8 cellular contexts compared by ENCODE assay signal in the genomic region with DNA sequence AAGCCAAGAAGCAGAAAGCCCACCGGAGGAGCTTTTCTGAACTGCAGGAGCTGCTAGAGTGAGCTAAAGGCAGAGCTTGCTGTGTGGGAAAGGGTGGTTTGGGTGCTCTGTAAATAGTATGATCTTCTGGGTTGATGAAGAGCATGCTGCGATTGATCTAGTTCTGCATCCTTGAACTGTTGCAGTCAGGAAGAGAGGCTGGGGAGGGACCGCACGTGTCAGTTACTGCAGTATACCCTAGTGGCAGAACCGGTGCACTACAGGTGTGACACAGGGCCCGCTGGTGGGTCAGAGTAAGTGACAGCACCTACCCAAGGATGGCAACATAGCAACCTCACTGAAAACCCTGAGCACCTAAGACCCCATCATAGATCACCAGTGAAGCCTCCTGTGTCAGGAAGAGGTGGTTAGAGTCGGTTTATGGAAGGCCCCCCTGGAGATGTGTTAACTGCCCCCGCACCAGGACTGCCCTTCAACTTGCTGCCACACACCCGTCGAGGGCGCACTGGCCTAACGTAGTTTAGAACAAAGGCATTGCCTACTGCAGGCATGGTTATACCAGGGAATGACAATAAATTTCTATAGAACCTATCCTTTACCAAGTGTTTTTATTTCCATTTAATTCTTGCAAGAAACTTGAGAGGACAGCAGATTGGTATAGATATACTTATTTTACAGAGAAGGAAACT.
DNase-seq lines count a peak whose midpoint lies in the region; ATAC-seq, FAIRE-seq and TF ChIP-seq lines count a peak whose summit lies in the region.

No MANE protein-coding gene starts in this region.

- H3K4me2 ChIP-seq in H1 (ENCODE audit: insufficient read depth in 1 of 2, low read depth in 2 of 2, low read length in 2 of 2) = no peak overlapping the region; a peak in 1 of 4 replicates

- peak; percentile 80 for ATAC-seq in GM19023 (IDR thresholded peaks at IDR 0.05; ENCODE audit: unreplicated experiment)
- peak; percentile 66 to 70 for ATAC-seq in activated CD4-positive, CD25-positive, alpha-beta regulatory T cell treated with anti-CD3 and anti-CD28 coated beads, Interleukin-2, amount 50 U/mL, for 24 hours

- FAIRE-seq in H1 (lab: Jason Lieb, UNC) = peak; percentile 79

- no peak overlapping the region for H2BK20ac ChIP-seq in H1 (ENCODE audit: low read length)

- no peak overlapping the region for H2BK12ac ChIP-seq in H1 (ENCODE audit: low read depth, low read length)

- H3K4me1 ChIP-seq in H1 (replicated peaks in 1 of 4; ENCODE audit: control insufficient read depth in 3 of 4, insufficient read depth in 4 of 4, low read length in 3 of 4) = no peaks in the 10 kb centered on the region; a peak in 1 of 7 replicates

- H4K8ac ChIP-seq in H1 (ENCODE audit: extremely low read depth, insufficient read depth, low read length) = no peak overlapping the region

- H2BK15ac ChIP-seq in H1 (ENCODE audit: low read length) = no peak overlapping the region

- no peaks in the 10 kb centered on the region for H3K79me1 ChIP-seq in H1 (ENCODE audit: low read depth, low read length)

- CTCF ChIA-PET in AG04450 (lab: Charles Lee) = no interaction called here
- CTCF ChIA-PET in H1 (lab: Charles Lee; ENCODE audit: partially characterized antibody) = interaction anchor here (0.6 to 3.7 kb wide), 38 partner anchors 8 to 732 kb away, joined by 3 to 49 read pairs (median 4); a partner anchor contains a TSS

- H3K4me3 ChIP-seq in AG04450 (ENCODE audit: low read depth, low read length) (no peak overlapping the region), H1 (ENCODE audit: extremely low read depth in 1 of 4, insufficient read depth in 2 of 4, low read depth in 3 of 4, low read length in 4 of 4) (no peak overlapping the region)

- no peak overlapping the region for H2BK5ac ChIP-seq in H1 (ENCODE audit: low read depth, low read length)

- no peaks in the 10 kb centered on the region for H4K20me1 ChIP-seq in H1 (replicated peaks in 1 of 2; ENCODE audit: control insufficient read depth in 1 of 2, insufficient read depth in 2 of 2, low read length in 2 of 2)

- H3K56ac ChIP-seq in H1 (replicated peaks; ENCODE audit: insufficient read length, low read depth, low read length) = no peak overlapping the region

- no peak overlapping the region for H3K4ac ChIP-seq in H1 (replicated peaks; ENCODE audit: insufficient read length, low read depth, low read length)

- H4K91ac ChIP-seq in H1 (replicated peaks; ENCODE audit: insufficient read length, low read length) = no peak overlapping the region

- no peak overlapping the region for H3K18ac ChIP-seq in H1 (ENCODE audit: extremely low read depth, low read length)

- peaks cover 3% of the 10 kb centered on the region for H3K9me3 ChIP-seq in AG04450 (ENCODE audit: control insufficient read depth, insufficient read depth, low read length)
- no peaks in the 10 kb centered on the region for H3K9me3 ChIP-seq in H1 (ENCODE audit: insufficient read depth in 2 of 2, low read depth in 1 of 2, low read length in 1 of 2)

- no peak for TF ChIP-seq POLR2A in H1 (IDR thresholded peaks at IDR 0.05; ENCODE audit: control extremely low read depth in 1 of 2, low read depth in 2 of 2, low read length in 2 of 2)

- no peak overlapping the region for H2AK5ac ChIP-seq in H1 (ENCODE audit: low read depth, low read length)

- H3K27me3 ChIP-seq in AG04450 (ENCODE audit: control insufficient read depth, insufficient read depth, low read length) (no peaks in the 10 kb centered on the region), H1 (replicated peaks in 1 of 4; ENCODE audit: control insufficient read depth in 3 of 4, extremely low read depth in 1 of 4, insufficient read depth in 3 of 4, low read length in 3 of 4) (no peaks in the 10 kb centered on the region)

- no peaks in the 10 kb centered on the region; the same call in 1 of the 2 replicates for H3K23me2 ChIP-seq in H1 (ENCODE audit: low read depth, low read length)

- no peak overlapping the region for H3K23ac ChIP-seq in H1 (ENCODE audit: insufficient read length)

- peak; percentile 55 to 58; a peak in 3 of 4 replicates for TF ChIP-seq RAD21 in H1 (IDR thresholded peaks at IDR 0.05 in 1 of 2, conservative IDR thresholded peaks at IDR 0.05 in 1 of 2; ENCODE audit: low read depth in 2 of 2, low read length in 2 of 2)

- no peaks in the 10 kb centered on the region for H3K36me3 ChIP-seq in H1 (ENCODE audit: control insufficient read depth in 2 of 4, insufficient read depth in 4 of 4, low read length in 3 of 4)

- peak overlapping the region; percentile 92 for H2AFZ ChIP-seq in H1 (ENCODE audit: low read length)

- H3K27ac ChIP-seq in AG04450 (ENCODE audit: low read depth, low read length) (no peak overlapping the region), H1 (ENCODE audit: low read depth, low read length) (no peak overlapping the region)

- 49% methylated on average over 12 of the region's 12 CpGs; no CpG with 5 or more reads in 1 of the 2 experiments for WGBS in H1 (ENCODE audit: extremely low coverage in 1 of 2, insufficient coverage in 1 of 2, insufficient read length in 1 of 2, insufficient replicate concordance in 2 of 2, low coverage in 1 of 2, low lambda C conversion rate in 2 of 2, missing lambda C conversion rate in 1 of 2), 2 experiments

- TF ChIP-seq EP300 in H1 (IDR thresholded peaks at IDR 0.05; ENCODE audit: borderline replicate concordance in 1 of 2, low read depth in 2 of 2, low read length in 2 of 2) = no peak

- DNase-seq in AG04450 (ENCODE audit: low read depth, low spot score) (no peak), HK-2 (ENCODE audit: unreplicated experiment) (peak; percentile 15), H1 (ENCODE audit: low read depth in 1 of 2, low spot score in 2 of 2) (peak; percentile 29 to 92), KG1 (lab: John Stamatoyannopoulos, UW) (no peak), GDM1 (lab: John Stamatoyannopoulos, UW) (no peak)
- peak; percentile 12 to 38 for DNase-seq in stimulated activated CD4-positive, alpha-beta T cell treated with anti-CD3 and anti-CD28 coated beads, Interleukin-15, amount 100 ng/mL, for 1 hour (ENCODE audit: low read depth in 1 of 2, low spot score in 1 of 2)

- H3K9ac ChIP-seq in H1 (replicated peaks in 1 of 4; ENCODE audit: extremely low read depth in 1 of 4, low read depth in 3 of 4, low read length in 3 of 4) = no peak overlapping the region

- H3K14ac ChIP-seq in H1 (ENCODE audit: insufficient read length) = no peak overlapping the region

- no peak overlapping the region for H4K5ac ChIP-seq in H1 (ENCODE audit: insufficient read length, low read depth, low read length)

- POLR2A ChIA-PET in AG04450 (lab: Yijun Ruan, JAX) = no interaction called here
- POLR2A ChIA-PET in H1 (lab: Charles Lee; ENCODE audit: partially characterized antibody) = no interaction called here

- no peak overlapping the region for H2BK120ac ChIP-seq in H1 (replicated peaks; ENCODE audit: low read depth, low read length)

- no peaks in the 10 kb centered on the region for H3K79me2 ChIP-seq in H1 (ENCODE audit: control insufficient read depth in 1 of 2, insufficient read depth in 2 of 2, low read length in 2 of 2)

- TF ChIP-seq CTCF in AG04450 (IDR thresholded peaks at IDR 0.05; ENCODE audit: low read depth, low read length) = peak; percentile 28; the same call in 1 of the 2 replicates
- TF ChIP-seq CTCF in H1 (IDR thresholded peaks at IDR 0.05; ENCODE audit: control extremely low read depth in 1 of 3, insufficient read depth in 1 of 3, low read depth in 1 of 3, low read length in 3 of 3) = peak; percentile 68 to 91 (median 89)

TF ChIP-seq in H1, 55 proteins besides CTCF, POLR2A, EP300 and RAD21:
- TF ChIP-seq SP1 (IDR thresholded peaks at IDR 0.05; ENCODE audit: low read depth, low read length) = no peak
- TF ChIP-seq CHD2 (IDR thresholded peaks at IDR 0.05; ENCODE audit: low read length) = no peak
- TF ChIP-seq, protein P1, sequence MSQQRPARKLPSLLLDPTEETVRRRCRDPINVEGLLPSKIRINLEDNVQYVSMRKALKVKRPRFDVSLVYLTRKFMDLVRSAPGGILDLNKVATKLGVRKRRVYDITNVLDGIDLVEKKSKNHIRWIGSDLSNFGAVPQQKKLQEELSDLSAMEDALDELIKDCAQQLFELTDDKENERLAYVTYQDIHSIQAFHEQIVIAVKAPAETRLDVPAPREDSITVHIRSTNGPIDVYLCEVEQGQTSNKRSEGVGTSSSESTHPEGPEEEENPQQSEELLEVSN (IDR thresholded peaks at IDR 0.05) = 0 out of 2 replicates have a peak, but pooled peaks have one; percentile 25
- no peak for TF ChIP-seq ASH2L (IDR thresholded peaks at IDR 0.05; ENCODE audit: low read length)
- TF ChIP-seq POU5F1 (IDR thresholded peaks at IDR 0.05; ENCODE audit: low read depth, low read length) = no peak
- no peak for TF ChIP-seq GTF2F1 (IDR thresholded peaks at IDR 0.05; ENCODE audit: borderline replicate concordance, low read depth, low read length)
- no peak for TF ChIP-seq ZNF274 (IDR thresholded peaks at IDR 0.05; ENCODE audit: borderline replicate concordance, extremely low read depth, low read length)
- TF ChIP-seq SP2 (IDR thresholded peaks at IDR 0.05; ENCODE audit: low read length) = no peak
- TF ChIP-seq TCF12 (IDR thresholded peaks at IDR 0.05; ENCODE audit: low read depth, low read length) = no peak
- TF ChIP-seq, protein P2, sequence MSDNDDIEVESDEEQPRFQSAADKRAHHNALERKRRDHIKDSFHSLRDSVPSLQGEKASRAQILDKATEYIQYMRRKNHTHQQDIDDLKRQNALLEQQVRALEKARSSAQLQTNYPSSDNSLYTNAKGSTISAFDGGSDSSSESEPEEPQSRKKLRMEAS (IDR thresholded peaks at IDR 0.05) = peak; percentile 94
- TF ChIP-seq NANOG (IDR thresholded peaks at IDR 0.05; ENCODE audit: insufficient read depth, low read depth, low read length, poor library complexity, severe bottlenecking) = no peak
- no peak for TF ChIP-seq RXRA (IDR thresholded peaks at IDR 0.05; ENCODE audit: insufficient read depth, low read depth, low read length)
- no peak for TF ChIP-seq RFX5 (IDR thresholded peaks at IDR 0.05; ENCODE audit: borderline replicate concordance, low read depth, low read length)
- TF ChIP-seq SIN3A (conservative IDR thresholded peaks at IDR 0.05 in 1 of 2, IDR thresholded peaks at IDR 0.05 in 1 of 2; ENCODE audit: low read depth in 1 of 2, low read length in 2 of 2) = peak in 1 of 2 experiments; percentile 67; a peak in 1 of 4 replicates
- TF ChIP-seq RBBP5 (IDR thresholded peaks at IDR 0.05; ENCODE audit: borderline replicate concordance, low read depth, low read length) = no peak
TF ChIP-seq in H1: peak in this region for 3.

Comparison
In these comparisons a context has a peak if more than half of its experiments do, and no peak if none do; other contexts are left out.
1. DNase-seq: peak in HK-2 (single experiment), H1 (2 of 2) and stimulated activated CD4-positive, alpha-beta T cell treated with anti-CD3 and anti-CD28 coated beads, Interleukin-15, amount 100 ng/mL, for 1 hour (2 of 2); none in AG04450 (single experiment), KG1 (single experiment) and GDM1 (single experiment).